ENCODE assay signal across 11 cellular contexts in the genomic region with DNA sequence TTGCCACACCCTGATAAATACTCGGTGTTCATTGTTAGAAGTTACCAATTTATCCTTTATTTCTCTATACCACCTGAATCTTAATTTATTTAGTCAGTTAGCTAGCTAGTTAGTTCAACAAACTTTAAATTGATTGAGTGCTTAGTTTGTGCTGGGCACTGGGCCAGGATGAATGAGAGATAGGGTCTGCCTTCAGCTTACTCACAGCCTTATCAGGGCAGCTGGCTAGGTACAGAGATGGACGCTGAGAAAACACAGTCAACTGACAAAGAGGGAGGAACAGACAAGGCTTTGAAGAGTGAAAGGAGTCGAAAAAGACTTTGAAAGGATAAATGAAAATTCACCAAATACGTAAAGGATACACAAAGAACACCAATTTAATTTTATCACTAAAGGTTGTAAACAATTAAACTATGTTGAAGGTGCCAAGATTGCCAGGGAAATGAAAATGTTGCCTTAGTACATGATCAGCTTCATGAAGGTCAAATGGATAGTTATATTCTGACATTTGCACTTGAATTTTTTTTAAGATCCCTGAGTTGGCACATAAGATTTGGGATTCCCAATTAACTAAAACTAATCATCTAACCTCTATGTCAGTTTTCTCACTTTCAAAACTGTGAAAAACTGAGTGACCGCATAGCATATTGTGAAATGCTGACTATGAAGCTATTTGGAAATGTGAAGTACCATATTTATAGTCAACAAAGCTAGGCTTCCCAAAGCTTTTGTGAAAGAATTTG. TPM values are rescaled to one million over a fixed set of nuclear protein-coding genes. Genes with fewer than 3 reads are reported as not detected.
DNase-seq lines count a peak whose midpoint lies in the region; ATAC-seq and TF ChIP-seq lines count a peak whose summit lies in the region.
"Had no signal": no experiment of that assay in that cellular context is flagged by ENCODE, and none has a peak within 500 bp of the region (broad histone marks: within the 10 kb centered on the region; RNA-seq: fewer than 3 reads in every experiment).

No MANE protein-coding gene starts in this region.

- H3K4me3 ChIP-seq in Caco-2 (ENCODE audit: low read depth, low read length), result no peak overlapping the region
- peak overlapping the region; percentile 98 for H3K4me3 ChIP-seq in SK-N-MC
- peak overlapping the region; percentile 83 to 93 for H3K4me3 ChIP-seq in foreskin fibroblast (ENCODE audit: low read depth in 1 of 2, low read length in 2 of 2)
- H3K4me3 ChIP-seq in psoas muscle, result peak overlapping the region; percentile 78

- POLR2A ChIA-PET in Caco-2 (lab: Charles Lee), result no interaction called here

- ATAC-seq in psoas muscle, result no peak
- no peak for ATAC-seq in HG02840 (IDR thresholded peaks at IDR 0.05; ENCODE audit: low FRiP score, unreplicated experiment)
- ATAC-seq in HG02678 (IDR thresholded peaks at IDR 0.05; ENCODE audit: unreplicated experiment), result no peak

- H3K9me3 ChIP-seq in Caco-2 (no peaks in the 10 kb centered on the region), SK-N-MC (ENCODE audit: low read depth, low read length) (no peaks in the 10 kb centered on the region; the same call in 1 of the 2 replicates), psoas muscle (no peaks in the 10 kb centered on the region)
- H3K9me3 ChIP-seq: adrenal gland had no signal

- CTCF ChIA-PET in Caco-2 (lab: Charles Lee), result interaction anchor here (0.8 to 1.5 kb wide), 2 partner anchors 25 to 63 kb away, joined by 3 to 4 read pairs; no protein-coding TSS in a partner anchor

- WGBS in psoas muscle, 3 donors, result 66 to 77% (median 75%) methylated on average over 5 of the region's 5 CpGs

- H3K27ac ChIP-seq in SK-N-MC, result peak overlapping the region; percentile 18; the same call in 1 of the 2 replicates
- peak overlapping the region; percentile 81 for H3K27ac ChIP-seq in psoas muscle

- H3K4me1 Mint-ChIP-seq in Caco-2 (ENCODE audit: low read depth, unreplicated experiment), result peaks cover 15% of the 10 kb centered on the region

- intact Hi-C loops in Caco-2 (cut with micrococcal nuclease; ENCODE audit: unreplicated experiment), result loop anchor here (5.0 kb wide), 1 partner anchor 49 kb away; no protein-coding TSS in a partner anchor
- intact Hi-C loops in psoas muscle (cut with DNase I), result loop anchor here in 1 of 2 donors (1.0 kb wide), 1 partner anchor 25 kb away; no protein-coding TSS in a partner anchor

- no peaks in the 10 kb centered on the region for H3K36me3 ChIP-seq in Caco-2 (ENCODE audit: control insufficient read depth, insufficient read depth, low read length)
- peaks cover 51% of the 10 kb centered on the region for H3K36me3 ChIP-seq in SK-N-MC (ENCODE audit: insufficient read depth, low read length)
- H3K36me3 ChIP-seq in psoas muscle (ENCODE audit: insufficient read depth in 1 of 2, low read depth in 1 of 2), result no peaks in the 10 kb centered on the region
- H3K36me3 ChIP-seq: adrenal gland had no signal

- no peaks in the 10 kb centered on the region for H3K9me3 Mint-ChIP-seq in Caco-2 (ENCODE audit: unreplicated experiment)

- H3K27ac Mint-ChIP-seq in Caco-2 (ENCODE audit: unreplicated experiment), result no peak overlapping the region
- H3K27ac Mint-ChIP-seq: WTC11 had no signal

- no peak for TF ChIP-seq CTCF in Caco-2 (IDR thresholded peaks at IDR 0.05; ENCODE audit: insufficient read depth in 1 of 2, low read depth in 1 of 2, low read length in 1 of 2, severe bottlenecking in 1 of 2, unreplicated experiment in 1 of 2)
- no peak for TF ChIP-seq CTCF in foreskin fibroblast (IDR thresholded peaks at IDR 0.05; ENCODE audit: low read depth, low read length)
- TF ChIP-seq CTCF in psoas muscle (IDR thresholded peaks at IDR 0.05), result no peak

- no peaks in the 10 kb centered on the region for H3K27me3 ChIP-seq in Caco-2 (replicated peaks; ENCODE audit: control insufficient read depth, insufficient read depth, low read length)
- H3K27me3 ChIP-seq in psoas muscle (ENCODE audit: insufficient read depth in 3 of 3, low read length in 2 of 3), result peaks cover 0 to 19% (median 0%) of the 10 kb centered on the region in 3 donors
- H3K27me3 ChIP-seq: adrenal gland had no signal

- H3K27me3 Mint-ChIP-seq in Caco-2 (ENCODE audit: insufficient read depth, unreplicated experiment), result no peaks in the 10 kb centered on the region

- BruUV-seq in Caco-2 (replicated peaks; lab: Mats Ljungman, UMichigan), result no TSS peak

- DNase-seq in Caco-2 (no peak), SK-N-MC (ENCODE audit: low read depth, low spot score) (no peak), foreskin fibroblast (peak in 1 of 2 donors; percentile 61), psoas muscle (no peak), occipital lobe (lab: John Stamatoyannopoulos, UW) (no peak), NCI-H146 treated with DMSO at 0.1 percent for 48 hours (lab: John Stamatoyannopoulos, UW; ENCODE audit: unreplicated experiment) (no peak)
- DNase-seq: NCI-H510A had no signal

- no peaks in the 10 kb centered on the region for H3K36me3 Mint-ChIP-seq in Caco-2 (ENCODE audit: insufficient read depth, unreplicated experiment)
- H3K36me3 Mint-ChIP-seq: WTC11 had no signal

- peak overlapping the region; percentile 93 for H3K9ac ChIP-seq in SK-N-MC (ENCODE audit: insufficient read length)

- peaks cover 27% of the 10 kb centered on the region for H3K4me1 ChIP-seq in Caco-2
- H3K4me1 ChIP-seq in psoas muscle, result no peaks in the 10 kb centered on the region

- H3K4me3 Mint-ChIP-seq in Caco-2 (ENCODE audit: unreplicated experiment), result peak overlapping the region; percentile 9

RNA-seq across cellular contexts. Expression of a gene that starts 2.1 kb away (rescaled TPM):
- total RNA-seq in Caco-2 (2022), result 17.6 and 18.1 TPM in 2 replicates
- total RNA-seq in psoas muscle, result 10 to 100 TPM; 12.8 to 20.1 (median 19.2) TPM
- 10 to 100 TPM; 10.9 to 15.7 (median 11.7) TPM for polyA plus RNA-seq in psoas muscle
- 19.8 TPM for total RNA-seq in occipital lobe

RNA-seq across cellular contexts. Expression of a gene that starts 23.2 kb away (rescaled TPM):
- 4.9 and 6.0 TPM in 2 replicates for total RNA-seq in Caco-2 (2022)
- total RNA-seq in psoas muscle, result 100 to 1,000 TPM in 1 of 4 donors, 10 to 100 TPM in 3; 59.0 to 120 (median 66.7) TPM
- polyA plus RNA-seq in psoas muscle, result 10 to 100 TPM; 57.6 to 70.1 (median 69.0) TPM
- total RNA-seq in occipital lobe, result 12.0 TPM
